Comparison of ENCODE assay signal across 9 cellular contexts in genomic region chr3:148950806-148951205, GRCh38. TPM values are rescaled to one million over a fixed set of nuclear protein-coding genes. Genes with fewer than 3 reads are reported as not detected.
DNase-seq lines count a peak whose midpoint lies in the region; ATAC-seq, FAIRE-seq and TF ChIP-seq lines count a peak whose summit lies in the region.
"Had no signal": no experiment of that assay in that cellular context is flagged by ENCODE, and none has a peak within 500 bp of the region (broad histone marks: within the 10 kb centered on the region; RNA-seq: fewer than 3 reads in every experiment).

No MANE protein-coding gene starts in this region.

- no peak for TF ChIP-seq POLR2A in K562 (conservative IDR thresholded peaks at IDR 0.05)

- H3K36me3 ChIP-seq in K562 (ENCODE audit: control insufficient read depth, insufficient read depth, low read length) (no peaks in the 10 kb centered on the region), rectal smooth muscle tissue (ENCODE audit: control insufficient read depth, insufficient read depth, low read length) (no peaks in the 10 kb centered on the region)
- H3K36me3 ChIP-seq: vagina had no signal

- H3K27ac ChIP-seq in K562 (ENCODE audit: extremely low read depth, low read depth, low read length) (no peak overlapping the region), rectal smooth muscle tissue (ENCODE audit: low read depth, low read length) (peak overlapping the region; percentile 89)
- H3K27ac ChIP-seq: vagina had no signal

- no peak overlapping the region for H3K4me3 ChIP-seq in K562
- no peak overlapping the region for H3K4me3 ChIP-seq in rectal smooth muscle tissue (ENCODE audit: low read length)
- H3K4me3 ChIP-seq: vagina had no signal

- no peak for TF ChIP-seq RAD21 in K562 (CRISPR knock-in tag; conservative IDR thresholded peaks at IDR 0.05 in 1 of 2, IDR thresholded peaks at IDR 0.05 in 1 of 2)

- BruUV-seq in K562 (replicated peaks; lab: Mats Ljungman, UMichigan): no TSS peak

- no peak for TF ChIP-seq EP300 in K562 (IDR thresholded peaks at IDR 0.05; ENCODE audit: low read length)

- H3K4me1 ChIP-seq in K562 (replicated peaks in 1 of 2; ENCODE audit: control insufficient read depth in 2 of 2, insufficient read depth in 2 of 2, low read length in 2 of 2) (peaks cover 0 to 4% of the 10 kb centered on the region in 2 experiments; a peak in 2 of 5 replicates), rectal smooth muscle tissue (ENCODE audit: control insufficient read depth, insufficient read depth, low read length) (peaks cover 17% of the 10 kb centered on the region)

- FAIRE-seq in K562 (lab: Jason Lieb, UNC): no peak

- no peaks in the 10 kb centered on the region for H3K9me3 ChIP-seq in K562 (replicated peaks; ENCODE audit: control insufficient read depth, insufficient read depth, low read depth, low read length)
- H3K9me3 ChIP-seq: vagina had no signal

- intact Hi-C loops in K562 (cut with micrococcal nuclease): no loop called here

- CTCF ChIA-PET in K562 (lab: Yijun Ruan, JAX; ENCODE audit: low intra/inter-chr PET ratio): no interaction called here

- in situ Hi-C loops in K562 (cut with MboI): loop anchor here (25.0 kb wide), 1 partner anchor 536 kb away; no protein-coding TSS in a partner anchor

- H3K9ac ChIP-seq in K562 (ENCODE audit: insufficient read depth in 1 of 2, low read depth in 2 of 2, low read length in 2 of 2): no peak overlapping the region
- no peak overlapping the region for H3K9ac ChIP-seq in rectal smooth muscle tissue (ENCODE audit: low read length)

- POLR2A ChIA-PET in K562 (lab: Yijun Ruan, JAX): interaction anchor here (0.6 kb wide), 2 partner anchors 192 to 349 kb away, joined by 3 to 4 read pairs; no protein-coding TSS in a partner anchor

- H3K9me1 ChIP-seq in K562 (ENCODE audit: control insufficient read depth, insufficient read depth, low read length): no peaks in the 10 kb centered on the region

- H3K79me2 ChIP-seq in K562 (ENCODE audit: control insufficient read depth, insufficient read depth, low read length): no peaks in the 10 kb centered on the region

- TF ChIP-seq CTCF in K562 (IDR thresholded peaks at IDR 0.05 in 2 of 3, conservative IDR thresholded peaks at IDR 0.05 in 1 of 3; ENCODE audit: insufficient read depth in 2 of 3, low read depth in 1 of 3, low read length in 3 of 3): peak in 2 of 3 experiments; percentile 20 to 34; a peak in 3 of 6 replicates

- ATAC-seq in GM18861 (IDR thresholded peaks at IDR 0.05; ENCODE audit: unreplicated experiment): peak; percentile 67
- ATAC-seq in HG03159 (IDR thresholded peaks at IDR 0.05; ENCODE audit: unreplicated experiment): peak; percentile 43
- peak; percentile 67 for ATAC-seq in K562
- no peak for ATAC-seq in GM21529 (IDR thresholded peaks at IDR 0.05; ENCODE audit: unreplicated experiment)
- ATAC-seq in HG03460 (IDR thresholded peaks at IDR 0.05; ENCODE audit: unreplicated experiment): no peak

- peak in 1 of 4 experiments; percentile 9 for DNase-seq in K562 (ENCODE audit: extremely low read depth in 1 of 4, low spot score in 3 of 4)
- no peak for DNase-seq in stimulated activated naive CD4-positive, alpha-beta T cell treated with Interleukin-2 at 50 U/mL for 16 hours (lab: John Stamatoyannopoulos, UW)
- DNase-seq: NCI-H187 treated with DMSO at 0.1 percent for 48 hours had no signal

- H3K27me3 ChIP-seq in K562 (ENCODE audit: control insufficient read depth in 2 of 2, insufficient read depth in 2 of 2, low read length in 2 of 2): peaks cover under 1 to 5% of the 10 kb centered on the region in 2 experiments; a peak in 3 of 5 replicates
- no peaks in the 10 kb centered on the region for H3K27me3 ChIP-seq in rectal smooth muscle tissue (ENCODE audit: control insufficient read depth, insufficient read depth, low read length)
- H3K27me3 ChIP-seq: vagina had no signal

- no peaks in the 10 kb centered on the region for H4K20me1 ChIP-seq in K562 (replicated peaks; ENCODE audit: control insufficient read depth, insufficient read depth, low read length)

- WGBS in K562 (ENCODE audit: insufficient coverage, low coverage, missing lambda C conversion rate): 0% methylated on average over 1 of the region's 1 CpG

- no peak overlapping the region for H2AFZ ChIP-seq in K562 (ENCODE audit: low read depth, low read length)

- H3K4me2 ChIP-seq in K562 (ENCODE audit: insufficient read depth, low read length): no peak overlapping the region

TF ChIP-seq in K562, 482 proteins besides CTCF, POLR2A, EP300 and RAD21:
- TF ChIP-seq TRIM28 (IDR thresholded peaks at IDR 0.05) (no peak), ZNF764 (CRISPR knock-in tag; IDR thresholded peaks at IDR 0.05; ENCODE audit: low read depth) (peak; percentile 90)

RNA-seq across cellular contexts. Expression of gene GYG1, which starts 40.5 kb away (rescaled TPM):
- 7.8 and 12.5 TPM in 2 replicates for total RNA-seq in K562 (2011; cell fraction: chromatin; rRNA removed; ENCODE audit: low replicate concordance)
- 7.5 and 10.7 TPM in 2 replicates for total RNA-seq in K562 (2011; cell fraction: nucleolus; rRNA removed)
- 10.3 and 13.1 TPM in 2 replicates for total RNA-seq in K562 (2011; cell fraction: nucleoplasm; rRNA removed)
- total RNA-seq in K562 (2014; rRNA removed): 15.1 and 15.7 TPM in 2 replicates
- total RNA-seq in K562 (2014; rRNA removed; fragmentation: Illumina TruSeq; extraction: Trizol): 26.1 and 29.5 TPM in 2 replicates
- total RNA-seq in K562 (2015; rRNA removed; fragmentation: Illumina TruSeq; extraction: Trizol): 19.5 and 20.8 TPM in 2 replicates
- 24.6 and 26.6 TPM in 2 replicates for total RNA-seq in K562 (2021)
- 17.9 and 24.3 TPM in 2 replicates for polyA plus RNA-seq in K562 (2011; rRNA removed)
- 13.6 and 13.7 TPM in 2 replicates for polyA plus RNA-seq in K562 (2011; cell fraction: cytosol; rRNA removed)
- 10.6 and 11.9 TPM in 2 replicates for polyA plus RNA-seq in K562 (2011; cell fraction: nucleus; rRNA removed)
- 26.7 and 33.6 TPM in 2 replicates for polyA plus RNA-seq in K562 (2012)
- polyA plus RNA-seq in K562 (2014; fragmentation: Illumina TruSeq; extraction: Trizol): 28.6 and 28.7 TPM in 2 replicates
- polyA plus RNA-seq in K562 (2014; fragmentation: Nextera tagmentation; extraction: Ambion mirVana): 10 to 100 TPM; 27.7 to 38.4 TPM
- polyA plus RNA-seq in K562 (2014; rRNA removed): 14.5 and 14.6 TPM in 2 replicates
- polyA minus RNA-seq in K562 (2011; rRNA and poly(A)+ RNA removed): 24.2 and 25.9 TPM in 2 replicates
- polyA minus RNA-seq in K562 (2011; cell fraction: cytosol; rRNA and poly(A)+ RNA removed): 20.3 and 24.0 TPM in 2 replicates
- 15.1 and 16.0 TPM in 2 replicates for polyA minus RNA-seq in K562 (2011; cell fraction: nucleus; rRNA and poly(A)+ RNA removed)

Comparison
In these comparisons a context has a peak if more than half of its experiments do, and no peak if none do; other contexts are left out.
1. ATAC-seq: peak in GM18861 (single experiment), HG03159 (single experiment) and K562 (single experiment); none in GM21529 (single experiment) and HG03460 (single experiment).